14 cellular contexts compared by ENCODE assay signal in the genomic region with DNA sequence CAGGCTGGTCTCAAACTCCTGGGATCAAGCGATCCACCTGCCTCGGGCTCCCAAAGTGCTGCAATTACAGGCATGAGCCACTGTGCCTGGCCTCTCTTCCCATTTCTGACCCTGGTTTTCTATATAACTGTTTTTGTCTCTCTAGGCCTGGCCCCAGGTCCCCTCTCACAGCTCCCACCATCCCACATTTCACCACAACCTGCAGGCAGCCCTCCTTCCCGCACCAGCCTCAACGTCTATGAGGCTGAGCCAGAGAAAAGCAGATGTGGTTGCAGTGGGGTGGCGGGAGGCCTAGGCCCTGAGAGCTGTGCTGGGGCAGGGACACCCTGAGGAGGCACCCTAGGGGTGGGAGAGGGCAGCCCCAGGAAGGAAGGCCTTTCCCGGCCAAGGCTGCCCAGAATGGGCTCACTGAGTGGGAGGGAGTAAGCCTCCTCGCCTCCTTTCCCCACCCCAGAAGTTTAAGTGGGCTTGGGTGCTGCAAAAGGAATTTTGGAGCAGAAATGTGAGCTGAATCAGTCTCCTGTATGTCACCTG.
"Had no signal": no experiment of that assay in that cellular context is flagged by ENCODE, and none has a peak within 500 bp of the region (broad histone marks: within the 10 kb centered on the region; RNA-seq: fewer than 3 reads in every experiment).

No MANE protein-coding gene starts in this region.

- H3K27me3 Mint-ChIP-seq: activated T-cell treated with anti-CD3 and anti-CD28 coated beads, Interleukin-2, amount 50 U/mL, for 24 hours had no signal

- H3K36me3 ChIP-seq: brain microvascular endothelial cell, gastroesophageal sphincter had no signal

- H3K36me3 Mint-ChIP-seq: activated CD8-positive, alpha-beta memory T cell treated with anti-CD3 and anti-CD28 coated beads, Interleukin-2, amount 10 ng/mL, durations not matched to agents 7 days and 5 days; activated naive CD8-positive, alpha-beta T cell had no signal

- H3K4me3 Mint-ChIP-seq: activated CD8-positive, alpha-beta memory T cell treated with anti-CD3 and anti-CD28 coated beads, Interleukin-2, amount 10 ng/mL, durations not matched to agents 7 days and 5 days; activated naive CD8-positive, alpha-beta T cell; activated T-cell treated with anti-CD3 and anti-CD28 coated beads, Interleukin-2, amount 50 U/mL, for 24 hours had no signal

- FAIRE-seq: urothelium cell line had no signal

- DNase-seq: activated CD4-positive, alpha-beta T cell treated with anti-CD3 and anti-CD28 coated beads, Interleukin-2, amount 50 U/mL, for 4 hours; activated CD4-positive, CD25-positive, alpha-beta regulatory T cell treated with anti-CD3 and anti-CD28 coated beads, Interleukin-2, amount 50 U/mL, for 72 hours; activated CD8-positive, alpha-beta memory T cell treated with anti-CD3 and anti-CD28 coated beads, Interleukin-2, amount 10 ng/mL, durations not matched to agents 7 days and 5 days; activated effector memory CD4-positive, alpha-beta T cell treated with Interleukin-2 at 50 U/mL for 16 hours; activated T-cell treated with anti-CD3 and anti-CD28 coated beads, Interleukin-2, amount 50 U/mL, for 24 hours; brain microvascular endothelial cell; effector memory CD4-positive, alpha-beta T cell; kidney glomerular epithelial cell; retina; stimulated activated CD4-positive, alpha-beta T cell treated with anti-CD3 and anti-CD28 coated beads, Interleukin-4, amount 100 ng/mL, for 4 hours had no signal

- H3K4me1 Mint-ChIP-seq: activated CD8-positive, alpha-beta memory T cell treated with anti-CD3 and anti-CD28 coated beads, Interleukin-2, amount 10 ng/mL, durations not matched to agents 7 days and 5 days had no signal

- H3K4me1 ChIP-seq: gastroesophageal sphincter had no signal

- H3K27ac ChIP-seq: brain microvascular endothelial cell, epithelial cell of prostate, gastroesophageal sphincter had no signal

- H3K27ac Mint-ChIP-seq: activated CD8-positive, alpha-beta memory T cell treated with anti-CD3 and anti-CD28 coated beads, Interleukin-2, amount 10 ng/mL, durations not matched to agents 7 days and 5 days; activated naive CD8-positive, alpha-beta T cell; activated T-cell treated with anti-CD3 and anti-CD28 coated beads, Interleukin-2, amount 50 U/mL, for 24 hours had no signal

- H3K4me3 ChIP-seq: gastroesophageal sphincter had no signal

- H3K9me3 Mint-ChIP-seq: activated T-cell treated with anti-CD3 and anti-CD28 coated beads, Interleukin-2, amount 50 U/mL, for 24 hours had no signal

- H3K9me3 ChIP-seq: gastroesophageal sphincter had no signal
